ENCODE assay signal across 13 cellular contexts in the genomic region with DNA sequence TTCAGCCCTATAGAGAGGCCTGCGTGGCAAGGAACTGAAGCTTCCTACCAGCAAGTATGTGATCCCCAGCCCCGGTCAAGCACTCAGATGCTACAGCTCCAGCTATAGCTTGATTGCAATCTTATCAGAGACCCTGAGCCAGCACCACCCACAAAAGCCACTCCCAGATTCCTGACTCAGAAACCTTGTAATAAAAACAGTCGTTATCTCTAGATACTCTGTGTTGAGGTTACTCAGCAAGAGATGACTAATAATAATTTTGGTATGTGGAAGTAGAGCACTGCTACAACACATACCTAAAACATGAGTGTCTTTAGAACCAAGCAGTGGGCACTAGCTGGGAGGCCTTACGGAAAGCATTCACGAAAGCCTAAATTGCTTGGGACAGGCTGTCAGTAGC.
DNase-seq lines count a peak whose midpoint lies in the region; ATAC-seq, FAIRE-seq and TF ChIP-seq lines count a peak whose summit lies in the region.
"Had no signal": no experiment of that assay in that cellular context is flagged by ENCODE, and none has a peak within 500 bp of the region (broad histone marks: within the 10 kb centered on the region; RNA-seq: fewer than 3 reads in every experiment).

No MANE protein-coding gene starts in this region.

- H4K20me1 ChIP-seq in HepG2 (ENCODE audit: insufficient read depth, low read length), result no peaks in the 10 kb centered on the region

- H3K27ac ChIP-seq in HepG2 (ENCODE audit: extremely low read length, insufficient read depth, low read length) (no peak overlapping the region), right lobe of liver (no peak overlapping the region)
- no peak overlapping the region for H3K27ac ChIP-seq in CD8-positive, alpha-beta memory T cell (ENCODE audit: low read depth, low read length)
- H3K27ac ChIP-seq: body of pancreas had no signal

- no peak overlapping the region for H3K27ac Mint-ChIP-seq in activated T-cell treated with anti-CD3 and anti-CD28 coated beads, Interleukin-2, amount 50 U/mL, for 72 hours
- peak overlapping the region in 2 of 8 donors; percentile 4 to 12 for H3K27ac Mint-ChIP-seq in CD8-positive, alpha-beta memory T cell
- H3K27ac Mint-ChIP-seq: T-helper 2 cell treated with Interferon-gamma antibody and Interleukin-4, amounts not matched to agents 5 μg/mL and 100 μg/mL, for 36 hours had no signal

- H3K9me3 Mint-ChIP-seq in activated T-cell treated with anti-CD3 and anti-CD28 coated beads, Interleukin-2, amount 50 U/mL, for 72 hours, result peaks cover 3 to 4% of the 10 kb centered on the region in 2 donors
- peaks cover 0 to 2% (median 0%) of the 10 kb centered on the region in 5 donors for H3K9me3 Mint-ChIP-seq in CD8-positive, alpha-beta memory T cell

- POLR2A ChIA-PET in HepG2 (lab: Yijun Ruan, JAX), result no interaction called here
- POLR2A ChIA-PET in CD8-positive, alpha-beta memory T cell (lab: Charles Lee), result no interaction called here

- 25% methylated on average over 5 of the region's 5 CpGs for WGBS in HepG2 (ENCODE audit: low lambda C conversion rate)
- 87% methylated on average over 3 of the region's 5 CpGs for WGBS in right lobe of liver (ENCODE audit: insufficient coverage, low coverage, low lambda C conversion rate, missing lambda C conversion rate)

- DNase-seq in HepG2 (ENCODE audit: low spot score) (peak; percentile 33), right lobe of liver (no peak), kidney epithelial cell (ENCODE audit: low read depth) (peak; percentile 29), germinal center (ENCODE audit: low spot score) (no peak), OCI-M2 (lab: John Stamatoyannopoulos, UW; ENCODE audit: unreplicated experiment) (no peak)
- peak in 1 of 2 donors; percentile 23 for DNase-seq in activated T-cell treated with anti-CD3 and anti-CD28 coated beads, Interleukin-2, amount 50 U/mL, for 72 hours
- no peak for DNase-seq in CD8-positive, alpha-beta memory T cell
- DNase-seq: body of pancreas, COR-L47, head of caudate nucleus, NCI-H510A treated with DMSO at 0.1 percent for 48 hours had no signal

- H3K36me3 ChIP-seq in HepG2 (replicated peaks in 1 of 2; ENCODE audit: control insufficient read depth in 1 of 2, insufficient read depth in 2 of 2, low read length in 2 of 2) (no peaks in the 10 kb centered on the region), right lobe of liver (no peaks in the 10 kb centered on the region), kidney epithelial cell (ENCODE audit: control insufficient read depth, insufficient read depth, low read length) (no peaks in the 10 kb centered on the region)
- H3K36me3 ChIP-seq in CD8-positive, alpha-beta memory T cell (ENCODE audit: insufficient read depth, low read length), result no peaks in the 10 kb centered on the region

- in situ Hi-C loops in HepG2 (cut with HindIII; ENCODE audit: extremely low pct_ligation_motif_present, low pct_unique_long_range_greater_than_20kb), result no loop called here

- H3K27me3 ChIP-seq in HepG2 (ENCODE audit: control insufficient read depth in 1 of 2, insufficient read depth in 2 of 2, low read length in 2 of 2) (peaks cover 4 to 39% of the 10 kb centered on the region in 2 experiments; a peak in 4 of 5 replicates), right lobe of liver (no peaks in the 10 kb centered on the region), kidney epithelial cell (ENCODE audit: control insufficient read depth, insufficient read depth, low read length) (no peaks in the 10 kb centered on the region)
- no peaks in the 10 kb centered on the region for H3K27me3 ChIP-seq in CD8-positive, alpha-beta memory T cell (ENCODE audit: insufficient read depth, low read length, poor library complexity, severe bottlenecking)
- H3K27me3 ChIP-seq: body of pancreas had no signal

- no peak overlapping the region for H3K4me2 ChIP-seq in HepG2 (ENCODE audit: low read depth, low read length)

- no peaks in the 10 kb centered on the region for H3K79me2 ChIP-seq in HepG2 (ENCODE audit: insufficient read depth, low read length)

- H3K4me1 ChIP-seq in HepG2 (ENCODE audit: insufficient read depth, low read length) (no peaks in the 10 kb centered on the region), right lobe of liver (no peaks in the 10 kb centered on the region)
- peaks cover 35% of the 10 kb centered on the region for H3K4me1 ChIP-seq in CD8-positive, alpha-beta memory T cell (ENCODE audit: insufficient read depth, low read length)
- H3K4me1 ChIP-seq: body of pancreas had no signal

- TF ChIP-seq EP300 in HepG2 (IDR thresholded peaks at IDR 0.05; ENCODE audit: low read depth in 2 of 2, low read length in 2 of 2) (no peak), HepG2 (CRISPR knock-in tag; IDR thresholded peaks at IDR 0.05; ENCODE audit: borderline replicate concordance) (no peak)

- H2AFZ ChIP-seq in HepG2 (ENCODE audit: low read length), result no peak overlapping the region

- peak overlapping the region in 1 of 2 donors; percentile 11 for H3K4me3 Mint-ChIP-seq in activated T-cell treated with anti-CD3 and anti-CD28 coated beads, Interleukin-2, amount 50 U/mL, for 72 hours
- no peak overlapping the region for H3K4me3 Mint-ChIP-seq in CD8-positive, alpha-beta memory T cell
- H3K4me3 Mint-ChIP-seq: T-helper 2 cell treated with Interferon-gamma antibody and Interleukin-4, amounts not matched to agents 5 μg/mL and 100 μg/mL, for 36 hours had no signal

- intact Hi-C loops in HepG2 (cut with micrococcal nuclease; ENCODE audit: unreplicated experiment), result no loop called here
- intact Hi-C loops in right lobe of liver (cut with DNase I), result no loop called here

- no peak for TF ChIP-seq RAD21 in HepG2 (CRISPR knock-in tag; IDR thresholded peaks at IDR 0.05)

- no peak overlapping the region for H3K9ac ChIP-seq in HepG2 (ENCODE audit: insufficient read depth, low read depth, low read length)

- CTCF ChIA-PET in HepG2 (lab: Yijun Ruan, JAX; ENCODE audit: low intra/inter-chr PET ratio, low total read pairs), result no interaction called here
- CTCF ChIA-PET in CD8-positive, alpha-beta memory T cell (lab: Charles Lee), result no interaction called here

- no peak for TF ChIP-seq CTCF in HepG2 (CRISPR knock-in tag; IDR thresholded peaks at IDR 0.05)
- TF ChIP-seq CTCF in right lobe of liver (IDR thresholded peaks at IDR 0.05), result no peak
- no peak for TF ChIP-seq CTCF in kidney epithelial cell (IDR thresholded peaks at IDR 0.05; ENCODE audit: insufficient read depth, low read length, poor library complexity, severe bottlenecking)

- BruUV-seq in HepG2 (replicated peaks; lab: Mats Ljungman, UMichigan), result no TSS peak

- H3K36me3 Mint-ChIP-seq in activated T-cell treated with anti-CD3 and anti-CD28 coated beads, Interleukin-2, amount 50 U/mL, for 72 hours (ENCODE audit: insufficient read depth in 2 of 2), result peaks cover 0 to 4% of the 10 kb centered on the region in 2 donors
- peaks cover 0 to 20% (median 2%) of the 10 kb centered on the region in 3 donors for H3K36me3 Mint-ChIP-seq in CD8-positive, alpha-beta memory T cell

- H3K4me1 Mint-ChIP-seq in activated T-cell treated with anti-CD3 and anti-CD28 coated beads, Interleukin-2, amount 50 U/mL, for 72 hours (ENCODE audit: low read depth), result peaks cover 29% of the 10 kb centered on the region
- H3K4me1 Mint-ChIP-seq in CD8-positive, alpha-beta memory T cell, result peaks cover 11 to 25% (median 16%) of the 10 kb centered on the region in 3 donors

- no peaks in the 10 kb centered on the region for H3K9me3 ChIP-seq in HepG2 (ENCODE audit: low read length)
- H3K9me3 ChIP-seq in right lobe of liver, result no peaks in the 10 kb centered on the region
- H3K9me3 ChIP-seq in CD8-positive, alpha-beta memory T cell (ENCODE audit: low read length), result no peaks in the 10 kb centered on the region
- H3K9me3 ChIP-seq: body of pancreas had no signal

- ATAC-seq in HepG2, result no peak
- no peak for ATAC-seq in right lobe of liver
- ATAC-seq in activated T-cell treated with anti-CD3 and anti-CD28 coated beads, Interleukin-2, amount 50 U/mL, for 72 hours (replicated peaks in 1 of 2), result peak; percentile 81 to 82
- no peak for ATAC-seq in GM21360 (IDR thresholded peaks at IDR 0.05; ENCODE audit: unreplicated experiment)
- ATAC-seq: body of pancreas had no signal

- no peak for TF ChIP-seq POLR2A in HepG2 (IDR thresholded peaks at IDR 0.05; ENCODE audit: insufficient read depth in 1 of 2, low read depth in 2 of 2, low read length in 2 of 2)
- no peak for TF ChIP-seq POLR2A in right lobe of liver (IDR thresholded peaks at IDR 0.05)

- FAIRE-seq in HepG2 (lab: Jason Lieb, UNC), result no peak

- no peaks in the 10 kb centered on the region for H3K27me3 Mint-ChIP-seq in activated T-cell treated with anti-CD3 and anti-CD28 coated beads, Interleukin-2, amount 50 U/mL, for 72 hours (ENCODE audit: low read depth)
- H3K27me3 Mint-ChIP-seq in CD8-positive, alpha-beta memory T cell, result no peaks in the 10 kb centered on the region

- H3K4me3 ChIP-seq in HepG2 (replicated peaks in 1 of 3; ENCODE audit: insufficient read depth in 1 of 3, low read depth in 2 of 3, low read length in 3 of 3), result no peak overlapping the region
- no peak overlapping the region for H3K4me3 ChIP-seq in right lobe of liver
- no peak overlapping the region for H3K4me3 ChIP-seq in kidney epithelial cell (ENCODE audit: low read depth, low read length)
- no peak overlapping the region for H3K4me3 ChIP-seq in CD8-positive, alpha-beta memory T cell (ENCODE audit: low read length)
- H3K4me3 ChIP-seq: body of pancreas had no signal

TF ChIP-seq in HepG2, 621 proteins besides CTCF, POLR2A, EP300 and RAD21 (continues in another document):
- no peak for TF ChIP-seq ZNF256 (CRISPR knock-in tag; conservative IDR thresholded peaks at IDR 0.05)
- no peak for TF ChIP-seq KMT2B (CRISPR knock-in tag; IDR thresholded peaks at IDR 0.05)
- no peak for TF ChIP-seq NR3C1 (CRISPR knock-in tag; IDR thresholded peaks at IDR 0.05)
- TF ChIP-seq ZNF572 (CRISPR knock-in tag; IDR thresholded peaks at IDR 0.05), result no peak
- no peak for TF ChIP-seq ZNF264 (CRISPR knock-in tag; IDR thresholded peaks at IDR 0.05)
- no peak for TF ChIP-seq ZNF136 (CRISPR knock-in tag; IDR thresholded peaks at IDR 0.05; ENCODE audit: low read depth)
- no peak for TF ChIP-seq ZBTB7A (CRISPR knock-in tag; IDR thresholded peaks at IDR 0.05)
- TF ChIP-seq CBX5 (CRISPR knock-in tag; IDR thresholded peaks at IDR 0.05; ENCODE audit: borderline replicate concordance), result no peak
- no peak for TF ChIP-seq MYNN (CRISPR knock-in tag; IDR thresholded peaks at IDR 0.05; ENCODE audit: low read depth)

Comparison
In these comparisons a context has a peak if more than half of its experiments do, and no peak if none do; other contexts are left out.
1. DNase-seq: peak in HepG2 (single experiment) and kidney epithelial cell (single experiment); none in right lobe of liver (0 of 3), CD8-positive, alpha-beta memory T cell (0 of 5), germinal center (single experiment) and OCI-M2 (single experiment).
2. ATAC-seq: peak in activated T-cell treated with anti-CD3 and anti-CD28 coated beads, Interleukin-2, amount 50 U/mL, for 72 hours (2 of 2); none in HepG2 (single experiment), right lobe of liver (0 of 4) and GM21360 (single experiment).